ENCODE assay signal across 19 cellular contexts in genomic region chr17:73581379-73581778, GRCh38.
DNase-seq lines count a peak whose midpoint lies in the region; ATAC-seq, FAIRE-seq and TF ChIP-seq lines count a peak whose summit lies in the region.
"Had no signal": no experiment of that assay in that cellular context is flagged by ENCODE, and none has a peak within 500 bp of the region (broad histone marks: within the 10 kb centered on the region; RNA-seq: fewer than 3 reads in every experiment).

No MANE protein-coding gene starts in this region.

- peak overlapping the region; percentile 87 for H3K4me2 ChIP-seq in BLaER1
- no peak overlapping the region for H3K4me2 ChIP-seq in neuronal stem cell (ENCODE audit: insufficient read depth, low read length, poor library complexity, severe bottlenecking)

- H3K36me3 Mint-ChIP-seq in T-helper 17 cell (ENCODE audit: low read depth), result peaks cover 4% of the 10 kb centered on the region
- H3K36me3 Mint-ChIP-seq in brain, result peaks cover 16% of the 10 kb centered on the region
- H3K36me3 Mint-ChIP-seq: CD4-positive, CD25-positive, alpha-beta regulatory T cell; CD8-positive, alpha-beta T cell had no signal

- no peaks in the 10 kb centered on the region; the same call in 1 of the 2 replicates for H4K20me1 ChIP-seq in BLaER1

- H3K79me1 ChIP-seq in neuronal stem cell (ENCODE audit: low read depth, low read length), result peaks cover 24% of the 10 kb centered on the region

- no peak overlapping the region for H2BK120ac ChIP-seq in neuronal stem cell (ENCODE audit: low read depth, low read length)

- FAIRE-seq in RCC 7860 (lab: Jason Lieb, UNC), result no peak
- FAIRE-seq: G401.6, GM12892, H54 had no signal

- no peak overlapping the region for H3K4me3 Mint-ChIP-seq in T-helper 17 cell
- H3K4me3 Mint-ChIP-seq in brain, result no peak overlapping the region
- H3K4me3 Mint-ChIP-seq: CD4-positive, CD25-positive, alpha-beta regulatory T cell; CD8-positive, alpha-beta T cell; HFFc6 had no signal

- WGBS in neuronal stem cell (ENCODE audit: extremely low coverage in 2 of 2, insufficient read length in 2 of 2, insufficient replicate concordance in 1 of 2), 2 donors, result no CpG with 5 or more reads among the region's 7 CpGs

- peak overlapping the region; percentile 78 for H3K23ac ChIP-seq in neuronal stem cell (ENCODE audit: low read depth, low read length, poor library complexity)

- no peak for TF ChIP-seq CTCF in brain (conservative IDR thresholded peaks at IDR 0.05)
- TF ChIP-seq CTCF in gastrocnemius medialis (IDR thresholded peaks at IDR 0.05 in 4 of 5, conservative IDR thresholded peaks at IDR 0.05 in 1 of 5), result no peak

- H3K4me1 Mint-ChIP-seq in T-helper 17 cell, result peaks cover 7% of the 10 kb centered on the region
- H3K4me1 Mint-ChIP-seq in brain, result peaks cover 74% of the 10 kb centered on the region

- no peak for TF ChIP-seq POLR2A in gastrocnemius medialis (IDR thresholded peaks at IDR 0.05)

- H3K9me3 ChIP-seq in BLaER1 (no peaks in the 10 kb centered on the region), T-helper 17 cell (ENCODE audit: control insufficient read depth, low read length, poor library complexity, severe bottlenecking) (no peaks in the 10 kb centered on the region), neuronal stem cell (replicated peaks in 1 of 2; ENCODE audit: control insufficient read depth in 2 of 2, insufficient read depth in 1 of 2, low read depth in 1 of 2, low read length in 2 of 2) (no peaks in the 10 kb centered on the region), gastrocnemius medialis (no peaks in the 10 kb centered on the region)
- H3K9me3 ChIP-seq: Caco-2, HAP-1 had no signal

- peak overlapping the region; percentile 86 for H3K14ac ChIP-seq in neuronal stem cell (ENCODE audit: low read length)

- no peak overlapping the region for H4K8ac ChIP-seq in neuronal stem cell (ENCODE audit: low read depth, low read length)

- peak overlapping the region; percentile 44 for H3K27ac ChIP-seq in BLaER1
- H3K27ac ChIP-seq in neuronal stem cell (replicated peaks; ENCODE audit: low read length), result no peak overlapping the region
- H3K27ac ChIP-seq in gastrocnemius medialis, result no peak overlapping the region
- H3K27ac ChIP-seq: C4-2B had no signal

- no peak overlapping the region for H4K91ac ChIP-seq in neuronal stem cell (ENCODE audit: low read depth, low read length, poor library complexity)

- H3K4me1 ChIP-seq in BLaER1 (peaks cover 55% of the 10 kb centered on the region), neuronal stem cell (ENCODE audit: control insufficient read depth in 2 of 2, insufficient read depth in 1 of 2, low read depth in 1 of 2, low read length in 2 of 2) (peaks cover 6 to 8% of the 10 kb centered on the region in 2 donors), gastrocnemius medialis (no peaks in the 10 kb centered on the region)
- H3K4me1 ChIP-seq: Caco-2, HAP-1 had no signal

- H3K9ac ChIP-seq in BLaER1 (no peak overlapping the region), neuronal stem cell (ENCODE audit: low read depth, low read length, poor library complexity) (no peak overlapping the region)

- H2AK5ac ChIP-seq in neuronal stem cell (ENCODE audit: low read depth, low read length), result no peak overlapping the region

- H3K4me3 ChIP-seq in BLaER1 (no peak overlapping the region), neuronal stem cell (ENCODE audit: low read length in 2 of 2) (no peak overlapping the region), gastrocnemius medialis (no peak overlapping the region)
- H3K4me3 ChIP-seq: HAP-1 had no signal

- no peak overlapping the region for H2BK15ac ChIP-seq in neuronal stem cell (ENCODE audit: low read length)

- in situ Hi-C loops in gastrocnemius medialis (cut with MboI; ENCODE audit: low sequenced_read_pairs in 4 of 4), result no loop called here

- ATAC-seq in T-helper 17 cell (no peak), gastrocnemius medialis (no peak)
- ATAC-seq: CD8-positive, alpha-beta T cell had no signal

- H2AFZ ChIP-seq in neuronal stem cell (ENCODE audit: low read length), result no peak overlapping the region

- H3K27me3 ChIP-seq in BLaER1 (no peaks in the 10 kb centered on the region), neuronal stem cell (ENCODE audit: control insufficient read depth in 3 of 3, insufficient read depth in 3 of 3, low read depth in 1 of 3, low read length in 3 of 3) (no peaks in the 10 kb centered on the region), gastrocnemius medialis (no peaks in the 10 kb centered on the region)

- no peak overlapping the region for H2BK12ac ChIP-seq in neuronal stem cell (ENCODE audit: low read length)

- intact Hi-C loops in gastrocnemius medialis (cut with DNase I; ENCODE audit: low total_unique reads), result no loop called here

- DNase-seq in T-helper 17 cell (no peak), neuronal stem cell (ENCODE audit: low spot score) (no peak), gastrocnemius medialis (no peak), RCC 7860 (ENCODE audit: low spot score) (no peak), middle frontal gyrus (ENCODE audit: extremely low spot score, low spot score) (no peak)
- DNase-seq: Caco-2; CD4-positive, CD25-positive, alpha-beta regulatory T cell; CD8-positive, alpha-beta T cell; DMS153; DND-41; GOT3; HFFc6 had no signal

- no peaks in the 10 kb centered on the region; the same call in 1 of the 2 replicates for H3K36me3 ChIP-seq in BLaER1
- no peaks in the 10 kb centered on the region for H3K36me3 ChIP-seq in neuronal stem cell (replicated peaks in 1 of 2; ENCODE audit: control insufficient read depth in 2 of 2, insufficient read depth in 2 of 2, low read length in 2 of 2)
- H3K36me3 ChIP-seq in gastrocnemius medialis, result no peaks in the 10 kb centered on the region
- H3K36me3 ChIP-seq: HAP-1 had no signal

- no peak overlapping the region for H3K18ac ChIP-seq in neuronal stem cell (ENCODE audit: low read length)

- H3K4ac ChIP-seq in neuronal stem cell (ENCODE audit: low read length), result no peak overlapping the region

- H3K9me3 Mint-ChIP-seq in brain, result peaks cover 0 to 3% (median 0%) of the 10 kb centered on the region in 5 experiments
- H3K9me3 Mint-ChIP-seq: CD4-positive, CD25-positive, alpha-beta regulatory T cell; CD8-positive, alpha-beta T cell had no signal

- H3K27me3 Mint-ChIP-seq in T-helper 17 cell (peaks cover 17% of the 10 kb centered on the region), brain (no peaks in the 10 kb centered on the region)
- H3K27me3 Mint-ChIP-seq: CD4-positive, CD25-positive, alpha-beta regulatory T cell had no signal

- peak overlapping the region; percentile 28 for H2BK5ac ChIP-seq in neuronal stem cell (ENCODE audit: low read length)

- peak overlapping the region; percentile 9 for H3K27ac Mint-ChIP-seq in T-helper 17 cell
- peak overlapping the region in 3 of 5 experiments; percentile 14 to 58 (median 33) for H3K27ac Mint-ChIP-seq in brain
- H3K27ac Mint-ChIP-seq: CD8-positive, alpha-beta T cell; HFFc6 had no signal
